8 cellular contexts compared by ENCODE assay signal in the genomic region with DNA sequence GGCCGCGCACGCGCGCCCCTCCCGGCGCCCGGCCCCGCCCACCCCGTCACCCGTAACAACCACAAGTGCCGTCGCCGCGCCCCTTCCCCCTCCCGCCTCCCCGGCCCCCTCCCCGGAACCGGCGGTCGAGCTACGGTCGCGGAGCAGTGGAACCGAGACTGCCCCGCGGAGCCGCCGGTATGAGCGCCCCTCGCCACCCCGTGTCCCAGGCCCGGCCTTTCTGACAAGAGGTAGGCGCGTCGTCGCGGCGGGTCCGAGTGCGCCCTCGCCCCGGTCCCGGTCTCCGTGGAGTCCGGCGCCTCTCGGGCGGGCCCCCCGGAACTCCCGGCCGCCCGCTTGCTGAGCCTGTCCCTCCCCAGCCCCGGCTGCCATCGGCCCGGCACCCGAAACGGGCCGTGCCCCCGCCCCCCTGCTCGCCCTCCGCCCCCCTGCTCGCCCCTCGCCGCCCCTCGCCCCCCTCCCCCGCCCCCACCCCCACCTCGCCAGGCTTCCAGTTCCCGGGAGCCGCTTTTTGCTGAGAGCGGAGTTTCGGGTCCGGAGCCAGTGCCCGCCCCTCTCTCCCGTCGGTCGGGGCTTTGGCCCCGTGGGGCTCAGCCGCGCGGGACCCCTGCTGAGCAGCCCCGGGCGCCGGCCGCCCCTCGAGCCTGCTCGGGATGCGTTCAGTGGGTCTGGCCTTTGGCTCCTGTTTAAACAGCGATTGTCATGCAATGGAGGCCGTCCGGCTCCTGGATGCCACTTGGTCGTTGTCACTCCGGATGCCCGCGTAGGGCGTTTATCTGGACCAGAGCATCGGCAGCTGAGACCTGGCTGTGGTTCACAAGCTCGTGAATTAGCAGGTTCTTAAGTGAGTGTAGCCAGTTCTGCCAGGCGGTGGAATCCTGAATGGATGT. TPM values are rescaled to one million over a fixed set of nuclear protein-coding genes. Genes with fewer than 3 reads are reported as not detected.
DNase-seq lines count a peak whose midpoint lies in the region; ATAC-seq and TF ChIP-seq lines count a peak whose summit lies in the region.

A gene (plus strand): TSS at position 92 of the 890 bp plus-strand sequence. CDS start 2,628 bp downstream, outside the sequence.

- intact Hi-C loops in Calu3 (cut with micrococcal nuclease; ENCODE audit: unreplicated experiment) (loop anchor here (10.0 kb wide), 1 partner anchor 46 kb away; no protein-coding TSS in a partner anchor), activated B cell treated with CpG ODN at 0.5 μM for 24 hours (cut with micrococcal nuclease) (loop anchor here (1.0 to 10.0 kb wide), 11 partner anchors 34 to 1700 kb away; a partner anchor contains a TSS)

- H3K27me3 Mint-ChIP-seq in Calu3 (ENCODE audit: unreplicated experiment) (no peaks in the 10 kb centered on the region), activated B cell treated with CpG ODN at 0.5 μM for 24 hours (no peaks in the 10 kb centered on the region)

- H3K4me2 ChIP-seq in Karpas-422 (ENCODE audit: low read depth, low read length, poor library complexity, severe bottlenecking): peak within 1 kb of the TSS; percentile 91

- TF ChIP-seq CTCF in Calu3 (IDR thresholded peaks at IDR 0.05; ENCODE audit: unreplicated experiment): no peak
- no peak for TF ChIP-seq CTCF in activated B cell treated with CpG ODN at 0.5 μM for 24 hours (IDR thresholded peaks at IDR 0.05)

- H3K27ac ChIP-seq in Karpas-422 (ENCODE audit: low read length) (peak within 1 kb of the TSS; percentile 88), stomach smooth muscle (ENCODE audit: low read length) (peak within 1 kb of the TSS; percentile 89)

- no peaks in the 10 kb centered on the region for H3K9me3 Mint-ChIP-seq in Calu3 (ENCODE audit: low read depth, unreplicated experiment)
- no peaks in the 10 kb centered on the region for H3K9me3 Mint-ChIP-seq in activated B cell treated with CpG ODN at 0.5 μM for 24 hours

- BruUV-seq in Calu3 (replicated peaks; lab: Mats Ljungman, UMichigan): no TSS peak

- peaks cover 34% of the 10 kb centered on the region for H3K79me2 ChIP-seq in Karpas-422 (ENCODE audit: low read length)

- peak within 1 kb of the TSS; percentile 87 for H3K9ac ChIP-seq in Karpas-422 (ENCODE audit: low read length)
- peak within 1 kb of the TSS; percentile 77 to 84 for H3K9ac ChIP-seq in stomach smooth muscle (ENCODE audit: low read length in 2 of 2)

- H3K4me3 Mint-ChIP-seq in Calu3 (ENCODE audit: low read depth, unreplicated experiment) (peak within 1 kb of the TSS; percentile 74), activated B cell treated with CpG ODN at 0.5 μM for 24 hours (peak within 1 kb of the TSS; percentile 92)

- H3K4me3 ChIP-seq in Karpas-422 (ENCODE audit: low read length): peak within 1 kb of the TSS; percentile 91
- H3K4me3 ChIP-seq in stomach smooth muscle (ENCODE audit: low read length in 2 of 2): peak within 1 kb of the TSS; percentile 84 to 85

- H3K4me1 ChIP-seq in Karpas-422 (ENCODE audit: low read length): peaks cover 53% of the 10 kb centered on the region
- peaks cover 24% of the 10 kb centered on the region for H3K4me1 ChIP-seq in stomach smooth muscle (ENCODE audit: control insufficient read depth, insufficient read depth, low read length)

- peaks cover 28% of the 10 kb centered on the region for H3K4me1 Mint-ChIP-seq in Calu3 (ENCODE audit: low read depth, unreplicated experiment)
- H3K4me1 Mint-ChIP-seq in activated B cell treated with CpG ODN at 0.5 μM for 24 hours: peaks cover 61% of the 10 kb centered on the region

- no peaks in the 10 kb centered on the region for H4K20me1 ChIP-seq in Karpas-422 (ENCODE audit: insufficient read depth, low read depth, low read length)

- DNase-seq in Calu3 (peak; percentile 25), Karpas-422 (peak; percentile 75), activated B cell treated with CpG ODN at 0.5 μM for 24 hours (peak; percentile 47), mesenteric fat pad (ENCODE audit: low spot score) (no peak), putamen (ENCODE audit: low spot score) (no peak)
- peak; percentile 6 for DNase-seq in effector CD8-positive, alpha-beta T cell (lab: John Stamatoyannopoulos, UW)

- ATAC-seq in GM21576 (IDR thresholded peaks at IDR 0.05; ENCODE audit: unreplicated experiment) (peak; percentile 25), activated B cell treated with CpG ODN at 0.5 μM for 24 hours (ENCODE audit: low read depth) (no peak)

- no peaks in the 10 kb centered on the region for H3K27me3 ChIP-seq in Karpas-422 (ENCODE audit: low read length)
- H3K27me3 ChIP-seq in stomach smooth muscle (ENCODE audit: control insufficient read depth in 1 of 2, insufficient read depth in 2 of 2, low read length in 2 of 2): no peaks in the 10 kb centered on the region

- peak within 1 kb of the TSS; percentile 64 for H3K27ac Mint-ChIP-seq in Calu3 (ENCODE audit: unreplicated experiment)
- peak within 1 kb of the TSS; percentile 94 for H3K27ac Mint-ChIP-seq in activated B cell treated with CpG ODN at 0.5 μM for 24 hours

- peaks cover 5% of the 10 kb centered on the region; the same call in 1 of the 2 replicates for H3K9me3 ChIP-seq in Karpas-422 (ENCODE audit: low read length)
- no peaks in the 10 kb centered on the region for H3K9me3 ChIP-seq in stomach smooth muscle (ENCODE audit: control insufficient read depth in 2 of 2, low read length in 2 of 2)

- POLR2A ChIA-PET in activated B cell treated with CpG ODN at 0.5 μM for 24 hours (lab: Charles Lee): interaction anchor here (0.6 to 4.0 kb wide), 25 partner anchors 10 to 987 kb away, joined by 3 to 59 read pairs (median 6); a partner anchor contains a TSS

- peak within 1 kb of the TSS; percentile 82; the same call in 1 of the 2 replicates for H2AFZ ChIP-seq in Karpas-422 (ENCODE audit: low read length)

- H3K36me3 ChIP-seq in Karpas-422 (ENCODE audit: insufficient read depth, low read length) (peaks cover 15% of the 10 kb centered on the region; the same call in 1 of the 2 replicates), stomach smooth muscle (ENCODE audit: control insufficient read depth in 2 of 2, insufficient read depth in 2 of 2, low read length in 2 of 2) (peaks cover 0 to 4% of the 10 kb centered on the region in 2 donors)

- H3K36me3 Mint-ChIP-seq in Calu3 (ENCODE audit: insufficient read depth, unreplicated experiment) (peaks cover 46% of the 10 kb centered on the region), activated B cell treated with CpG ODN at 0.5 μM for 24 hours (ENCODE audit: low read depth) (peaks cover 29% of the 10 kb centered on the region)

- no peaks in the 10 kb centered on the region for H3K9me2 ChIP-seq in Karpas-422 (replicated peaks; ENCODE audit: insufficient read depth, low read length)

- CTCF ChIA-PET in Calu3 (lab: Charles Lee): interaction anchor here (0.6 to 1.9 kb wide), 7 partner anchors 10 to 310 kb away, joined by 3 to 9 read pairs (median 5); no protein-coding TSS in a partner anchor
- CTCF ChIA-PET in activated B cell treated with CpG ODN at 0.5 μM for 24 hours (lab: Charles Lee): interaction anchor here (0.6 to 2.5 kb wide), 2 partner anchors 34 to 53 kb away, joined by 3 to 12 read pairs; no protein-coding TSS in a partner anchor

RNA-seq across cellular contexts. Expression of the gene that starts here (rescaled TPM):
- total RNA-seq in Calu3 (2022) (46.3 and 50.6 TPM in 2 replicates), activated B cell treated with CpG ODN at 0.5 μM for 24 hours (60.7 and 79.6 TPM in 2 replicates), mesenteric fat pad (192 TPM)
- total RNA-seq in Karpas-422 (2014; rRNA removed; shearing (Covaris generic); ENCODE audit: low replicate concordance): 22.6 and 32.0 TPM in 2 replicates

Comparison
In these comparisons a context has a peak if more than half of its experiments do, and no peak if none do; other contexts are left out.
1. DNase-seq: peak in Calu3 (single experiment), Karpas-422 (single experiment), activated B cell treated with CpG ODN at 0.5 μM for 24 hours (single experiment) and effector CD8-positive, alpha-beta T cell (single experiment); none in mesenteric fat pad (single experiment) and putamen (single experiment).